Comparison of ENCODE assay signal across 23 cellular contexts in the genomic region with DNA sequence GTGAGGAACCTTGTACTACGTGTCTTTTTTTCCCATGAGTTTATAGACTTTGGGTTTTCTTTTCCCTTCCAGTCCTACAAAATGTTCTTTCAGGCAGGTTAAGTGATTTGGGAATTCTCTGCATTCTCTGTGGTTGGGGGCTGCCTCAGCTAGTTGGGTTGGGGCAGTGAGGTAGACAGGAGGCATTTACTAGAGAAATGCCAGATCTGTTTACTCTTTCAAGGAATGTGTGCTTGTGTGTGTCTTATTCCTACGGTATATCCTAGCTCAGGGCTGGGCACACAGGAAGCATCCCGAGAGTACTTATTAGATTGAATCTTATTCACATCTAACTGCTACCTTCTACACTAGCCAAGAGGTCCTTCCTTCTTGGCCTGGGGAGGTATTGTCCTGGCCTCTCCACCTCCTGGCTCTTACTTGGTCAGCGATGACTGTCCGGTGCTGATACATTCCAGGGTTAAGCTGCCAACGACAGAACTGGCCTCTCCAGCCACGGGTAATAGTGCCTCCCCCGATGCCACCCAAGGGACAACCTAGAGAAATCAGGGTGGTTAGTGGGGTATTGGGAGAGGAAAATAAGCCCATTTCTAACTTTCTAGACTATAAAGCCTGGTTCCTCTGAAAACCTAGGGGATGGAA. TPM values are rescaled to one million over a fixed set of nuclear protein-coding genes. Genes with fewer than 3 reads are reported as not detected.
"Had no signal": no experiment of that assay in that cellular context is flagged by ENCODE, and none has a peak within 500 bp of the region (broad histone marks: within the 10 kb centered on the region; RNA-seq: fewer than 3 reads in every experiment).

No MANE protein-coding gene starts in this region.

- DNase-seq: activated B cell treated with CpG ODN at 0.5 μM for 24 hours; activated CD4-positive, alpha-beta T cell treated with anti-CD3 and anti-CD28 coated beads, Interleukin-2, amount 10 ng/mL, durations not matched to agents 24 days and 14 days; activated CD8-positive, alpha-beta memory T cell treated with anti-CD3 and anti-CD28 coated beads, Interleukin-2, amount 50 U/mL, for 4 hours; activated CD8-positive, alpha-beta T cell treated with anti-CD3 and anti-CD28 coated beads, Interleukin-2, amount 10 ng/mL, durations not matched to agents 7 days and 5 days; activated gamma-delta T cell; activated T-cell treated with anti-CD3 and anti-CD28 coated beads, Interleukin-2, amount 50 U/mL, for 48 hours; amniotic stem cell; central memory CD4-positive, alpha-beta T cell; colonic mucosa; effector CD8-positive, alpha-beta T cell; mucosa of descending colon; naive thymus-derived CD8-positive, alpha-beta T cell; stimulated activated CD4-positive, alpha-beta T cell treated with anti-CD3 and anti-CD28 coated beads, Interleukin-4, amount 100 ng/mL, for 4 hours; stimulated activated CD8-positive, alpha-beta memory T cell treated with anti-CD3 and anti-CD28 coated beads, Interleukin-4, amount 100 ng/mL, for 48 hours; SW 1271; testis had no signal

- H3K27me3 Mint-ChIP-seq: activated B cell treated with CpG ODN at 0.5 μM for 24 hours; activated CD4-positive, alpha-beta T cell treated with anti-CD3 and anti-CD28 coated beads, Interleukin-2, amount 10 ng/mL, durations not matched to agents 24 days and 14 days; activated naive CD8-positive, alpha-beta T cell; naive thymus-derived CD8-positive, alpha-beta T cell; stimulated activated naive CD8-positive, alpha-beta T cell treated with anti-CD3 and anti-CD28 coated beads, Interleukin-15, Interleukin-2, amounts not matched to agents 100 ng/mL and 50 ng/mL, for 24 hours had no signal

- H3K36me3 Mint-ChIP-seq: activated naive CD8-positive, alpha-beta T cell had no signal

- H3K4me3 ChIP-seq: colonic mucosa, mucosa of descending colon, smooth muscle cell, testis had no signal

- H3K27ac Mint-ChIP-seq: activated B cell treated with CpG ODN at 0.5 μM for 24 hours; activated CD4-positive, alpha-beta T cell treated with anti-CD3 and anti-CD28 coated beads, Interleukin-2, amount 10 ng/mL, durations not matched to agents 24 days and 14 days; activated CD8-positive, alpha-beta T cell treated with anti-CD3 and anti-CD28 coated beads, Interleukin-2, amount 10 ng/mL, durations not matched to agents 7 days and 5 days; stimulated activated naive CD8-positive, alpha-beta T cell treated with anti-CD3 and anti-CD28 coated beads, Interleukin-15, Interleukin-2, amounts not matched to agents 100 ng/mL and 50 ng/mL, for 24 hours; T-helper 2 cell treated with Interferon-gamma antibody and Interleukin-4, amounts not matched to agents 5 μg/mL and 100 μg/mL, for 36 hours had no signal

- H3K9me3 ChIP-seq: colonic mucosa, mucosa of descending colon, testis had no signal

- H3K4me3 Mint-ChIP-seq: activated B cell treated with CpG ODN at 0.5 μM for 24 hours; activated CD4-positive, alpha-beta T cell treated with anti-CD3 and anti-CD28 coated beads, Interleukin-2, amount 10 ng/mL, durations not matched to agents 24 days and 14 days; activated CD8-positive, alpha-beta T cell treated with anti-CD3 and anti-CD28 coated beads, Interleukin-2, amount 10 ng/mL, durations not matched to agents 7 days and 5 days; activated naive CD8-positive, alpha-beta T cell; naive thymus-derived CD8-positive, alpha-beta T cell; stimulated activated naive CD8-positive, alpha-beta T cell treated with anti-CD3 and anti-CD28 coated beads, Interleukin-15, Interleukin-2, amounts not matched to agents 100 ng/mL and 50 ng/mL, for 24 hours; T-helper 2 cell treated with Interferon-gamma antibody and Interleukin-4, amounts not matched to agents 5 μg/mL and 100 μg/mL, for 36 hours had no signal

- ATAC-seq: activated CD8-positive, alpha-beta T cell treated with anti-CD3 and anti-CD28 coated beads, Interleukin-2, amount 10 ng/mL, durations not matched to agents 7 days and 5 days; left colon; mucosa of descending colon; naive thymus-derived CD8-positive, alpha-beta T cell had no signal

- H3K27me3 ChIP-seq: colonic mucosa, testis had no signal

- H3K9me3 Mint-ChIP-seq: activated B cell treated with CpG ODN at 0.5 μM for 24 hours; activated CD4-positive, alpha-beta T cell treated with anti-CD3 and anti-CD28 coated beads, Interleukin-2, amount 10 ng/mL, durations not matched to agents 24 days and 14 days; brain; naive thymus-derived CD8-positive, alpha-beta T cell; stimulated activated naive CD8-positive, alpha-beta T cell treated with anti-CD3 and anti-CD28 coated beads, Interleukin-15, Interleukin-2, amounts not matched to agents 100 ng/mL and 50 ng/mL, for 24 hours; T-helper 2 cell treated with Interferon-gamma antibody and Interleukin-4, amounts not matched to agents 5 μg/mL and 100 μg/mL, for 36 hours had no signal

- H3K27ac ChIP-seq: colonic mucosa, epithelial cell of prostate, testis had no signal

RNA-seq across cellular contexts. Expression of a gene that starts 10.1 kb away (rescaled TPM):
- total RNA-seq: activated CD4-positive, alpha-beta T cell treated with anti-CD3 and anti-CD28 coated beads, Interleukin-2, amount 10 ng/mL, durations not matched to agents 24 days and 14 days; left colon; smooth muscle cell had no signal
